Comparison of ENCODE assay signal across 8 cellular contexts in the genomic region with DNA sequence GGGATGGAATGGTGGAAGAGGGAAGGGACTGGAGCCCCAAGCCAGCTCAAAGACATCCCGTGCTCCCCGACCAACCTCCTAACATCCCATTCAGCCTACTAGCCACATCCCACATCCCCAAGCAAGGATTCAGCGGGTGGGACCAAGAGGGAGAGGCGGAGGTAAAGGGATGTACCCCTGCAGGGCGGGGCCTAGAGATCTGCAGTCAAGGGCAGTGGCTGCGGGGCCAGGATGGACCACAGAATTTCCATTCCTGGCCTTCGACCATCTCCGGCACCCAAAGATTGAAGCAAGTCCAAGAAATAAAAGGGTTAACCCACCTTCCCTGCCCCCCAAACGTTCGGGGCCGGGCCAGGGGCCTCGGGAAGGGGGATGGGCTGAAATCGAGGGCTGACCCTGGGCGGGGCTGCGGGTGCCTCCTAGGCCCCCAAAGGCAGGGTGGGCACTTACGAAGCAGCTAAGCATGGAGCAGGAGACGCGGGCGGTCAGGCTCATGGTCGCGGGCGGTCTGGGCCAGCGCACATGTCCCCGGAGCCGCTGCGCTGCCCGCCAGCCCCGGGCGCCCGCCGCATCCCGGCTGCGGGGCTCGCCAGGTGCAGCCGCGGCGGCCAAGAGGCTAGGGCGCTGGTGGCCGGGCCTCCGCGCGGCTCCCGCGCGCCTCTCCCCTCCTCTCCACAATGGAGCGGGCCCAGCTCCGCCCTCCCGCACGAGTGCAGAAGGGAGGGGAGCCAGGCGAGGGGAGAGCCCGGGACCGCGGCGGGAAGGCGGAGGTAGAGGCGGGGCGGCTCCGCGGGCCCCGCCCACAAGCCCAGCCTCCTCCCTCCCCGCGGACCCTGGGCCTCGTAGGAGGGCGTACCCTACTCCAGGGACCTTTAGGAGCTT. TPM values are rescaled to one million over a fixed set of nuclear protein-coding genes. Genes with fewer than 3 reads are reported as not detected.
DNase-seq lines count a peak whose midpoint lies in the region; ATAC-seq and TF ChIP-seq lines count a peak whose summit lies in the region.

A gene (minus strand): TSS at position 726 of the 882 bp plus-strand sequence. CDS start 231 bp downstream, at position 495.

- H3K36me3 Mint-ChIP-seq in progenitor cell of endocrine pancreas (ENCODE audit: insufficient read depth) (peaks cover 16% of the 10 kb centered on the region), type B pancreatic cell (peaks cover 27% of the 10 kb centered on the region)

- H3K27ac ChIP-seq in 22Rv1, result peak within 1 kb of the TSS; percentile 73

- intact Hi-C loops in left ventricle myocardium superior (cut with micrococcal nuclease), result loop anchor here (10.0 kb wide), 1 partner anchor 491 kb away; no protein-coding TSS in a partner anchor

- H3K4me1 Mint-ChIP-seq in progenitor cell of endocrine pancreas (ENCODE audit: low read depth) (peaks cover 30% of the 10 kb centered on the region), type B pancreatic cell (ENCODE audit: unreplicated experiment) (peaks cover 35% of the 10 kb centered on the region)

- H3K9me3 Mint-ChIP-seq in progenitor cell of endocrine pancreas (ENCODE audit: low read depth) (no peaks in the 10 kb centered on the region), type B pancreatic cell (no peaks in the 10 kb centered on the region)

- DNase-seq in NCI-H1436 treated with DMSO at 0.1 percent for 48 hours (lab: John Stamatoyannopoulos, UW), result peak; percentile 80
- peak; percentile 61 to 81 (median 65) for DNase-seq in T-helper 2 cell
- peak in 47 of 56 donors; percentile 20 to 85 (median 62) for DNase-seq in amygdala (lab: John Stamatoyannopoulos, UW)
- peak; percentile 91 for DNase-seq in left ventricle myocardium superior
- DNase-seq in progenitor cell of endocrine pancreas (ENCODE audit: low spot score, unreplicated experiment), result peak; percentile 77
- DNase-seq in type B pancreatic cell (ENCODE audit: extremely low spot score, unreplicated experiment), result peak; percentile 90

- peak; percentile 65 for TF ChIP-seq POLR2A in GM19099 (IDR thresholded peaks at IDR 0.05; ENCODE audit: extremely low read depth, insufficient read length, low read depth)

- no peaks in the 10 kb centered on the region for H3K27me3 Mint-ChIP-seq in progenitor cell of endocrine pancreas
- no peaks in the 10 kb centered on the region for H3K27me3 Mint-ChIP-seq in type B pancreatic cell

- peak; percentile 51 for ATAC-seq in left ventricle myocardium superior

- TF ChIP-seq CTCF in 22Rv1 (IDR thresholded peaks at IDR 0.05), result no peak
- TF ChIP-seq CTCF in progenitor cell of endocrine pancreas (IDR thresholded peaks at IDR 0.05; ENCODE audit: unreplicated experiment), result no peak
- no peak for TF ChIP-seq CTCF in type B pancreatic cell (conservative IDR thresholded peaks at IDR 0.05)

- peak within 1 kb of the TSS; percentile 92 for H3K27ac Mint-ChIP-seq in progenitor cell of endocrine pancreas
- H3K27ac Mint-ChIP-seq in type B pancreatic cell, result peak within 1 kb of the TSS; percentile 96

- H3K4me3 Mint-ChIP-seq in progenitor cell of endocrine pancreas (ENCODE audit: low read depth) (peak within 1 kb of the TSS; percentile 87), type B pancreatic cell (peak within 1 kb of the TSS; percentile 96)

RNA-seq across cellular contexts. Expression of the gene that starts here (rescaled TPM):
- total RNA-seq in left ventricle myocardium superior (12.6 TPM), progenitor cell of endocrine pancreas (89.3 and 91.9 TPM in 2 replicates), type B pancreatic cell (ENCODE audit: low replicate concordance) (62.2 and 76.5 TPM in 2 replicates)

Comparison
In these comparisons a context has a peak if more than half of its experiments do, and no peak if none do; other contexts are left out.
1. Peak in every context shown above with its lines: DNase-seq, ATAC-seq and H3K27ac ChIP-seq.